Comparison of ENCODE assay signal across 18 cellular contexts in genomic region chr11:128596245-128596644, GRCh38. TPM values are rescaled to one million over a fixed set of nuclear protein-coding genes. Genes with fewer than 3 reads are reported as not detected.
DNase-seq lines count a peak whose midpoint lies in the region; ATAC-seq lines count a peak whose summit lies in the region.
"Had no signal": no experiment of that assay in that cellular context is flagged by ENCODE, and none has a peak within 500 bp of the region (broad histone marks: within the 10 kb centered on the region; RNA-seq: fewer than 3 reads in every experiment).

No MANE protein-coding gene starts in this region.

- no peaks in the 10 kb centered on the region for H3K9me3 Mint-ChIP-seq in naive B cell
- H3K9me3 Mint-ChIP-seq: H9; T-helper 2 cell treated with Interferon-gamma antibody and Interleukin-4, amounts not matched to agents 5 μg/mL and 100 μg/mL, for 36 hours had no signal

- peak overlapping the region in 7 of 8 donors; percentile 4 to 90 (median 76) for H3K4me3 Mint-ChIP-seq in naive B cell
- H3K4me3 Mint-ChIP-seq: CD4-positive, alpha-beta memory T cell; H9; T-helper 2 cell treated with Interferon-gamma antibody and Interleukin-4, amounts not matched to agents 5 μg/mL and 100 μg/mL, for 36 hours had no signal

- H3K27ac Mint-ChIP-seq in naive B cell: peak overlapping the region; percentile 43 to 92 (median 80)
- H3K27ac Mint-ChIP-seq: CD4-positive, alpha-beta memory T cell; T-helper 2 cell treated with Interferon-gamma antibody and Interleukin-4, amounts not matched to agents 5 μg/mL and 100 μg/mL, for 36 hours had no signal

- ATAC-seq in GM18867 (IDR thresholded peaks at IDR 0.05; ENCODE audit: unreplicated experiment) (peak; percentile 65), GM21447 (IDR thresholded peaks at IDR 0.05; ENCODE audit: unreplicated experiment) (peak; percentile 58), HG03432 (IDR thresholded peaks at IDR 0.05; ENCODE audit: unreplicated experiment) (peak; percentile 69), naive B cell (ENCODE audit: low read depth in 2 of 2) (peak; percentile 92 to 93), GM19328 (IDR thresholded peaks at IDR 0.05; ENCODE audit: unreplicated experiment) (no peak)

- H3K27me3 Mint-ChIP-seq in naive B cell: no peaks in the 10 kb centered on the region
- H3K27me3 Mint-ChIP-seq: CD4-positive, alpha-beta memory T cell had no signal

- H3K4me1 Mint-ChIP-seq in naive B cell: peaks cover 57 to 70% (median 59%) of the 10 kb centered on the region in 3 donors

- H3K36me3 Mint-ChIP-seq in naive B cell: no peaks in the 10 kb centered on the region
- H3K36me3 Mint-ChIP-seq: CD4-positive, alpha-beta memory T cell had no signal

- DNase-seq in naive B cell (peak; percentile 52), activated gamma-delta T cell (lab: John Stamatoyannopoulos, UW) (no peak)
- no peak for DNase-seq in stimulated activated CD4-positive, alpha-beta T cell treated with anti-CD3 and anti-CD28 coated beads, Interleukin-1b, Interleukin-23, amount 100 ng/mL, for 48 hours
- no peak for DNase-seq in stimulated activated naive CD4-positive, alpha-beta T cell treated with Interleukin-2 at 50 U/mL for 16 hours (lab: John Stamatoyannopoulos, UW)
- DNase-seq: ACHN; CD4-positive, alpha-beta memory T cell; DMS79; GDM1; H9; KG1; NCI-H1092 treated with DMSO at 0.1 percent for 48 hours; NCI-H187; SIG-M5 had no signal

RNA-seq across cellular contexts. Expression of gene ETS1, which starts 8.9 kb away (rescaled TPM):
- 100 to 1,000 TPM; 205 to 278 (median 247) TPM for polyA plus RNA-seq in naive B cell (ENCODE audit: low read depth in 6 of 6)
